ENCODE assay signal across 37 cellular contexts in genomic region chr10:11813177-11813576, GRCh38. TPM values are rescaled to one million over a fixed set of nuclear protein-coding genes. Genes with fewer than 3 reads are reported as not detected.
"Had no signal": no experiment of that assay in that cellular context is flagged by ENCODE, and none has a peak within 500 bp of the region (broad histone marks: within the 10 kb centered on the region; RNA-seq: fewer than 3 reads in every experiment).

No MANE protein-coding gene starts in this region.

- H2AFZ ChIP-seq: PC-9 had no signal

- H3K9ac ChIP-seq: KMS-11 had no signal

- ATAC-seq: activated CD8-positive, alpha-beta T cell treated with anti-CD3 and anti-CD28 coated beads for 36 hours; activated T-cell treated with anti-CD3 and anti-CD28 coated beads, Interleukin-2, amount 50 U/mL, for 72 hours; activated T-helper 17 cell treated with anti-CD3 and anti-CD28 coated beads, Interleukin-2, amount 50 U/mL, for 72 hours; Right ventricle myocardium inferior had no signal

- H3K27me3 ChIP-seq: brain microvascular endothelial cell, cardiac muscle cell had no signal

- H3K4me3 ChIP-seq: cardiac muscle cell, PC-9 had no signal

- H3K36me3 ChIP-seq: brain microvascular endothelial cell, cardiac muscle cell, WERI-Rb-1 had no signal

- H3K27ac ChIP-seq: brain microvascular endothelial cell, cardiac muscle cell, KMS-11, WERI-Rb-1 had no signal

- H3K4me2 ChIP-seq: KMS-11, PC-9 had no signal

- DNase-seq: activated CD4-positive, alpha-beta T cell treated with anti-CD3 and anti-CD28 coated beads for 1 hour; activated CD4-positive, alpha-beta T cell treated with anti-CD3 and anti-CD28 coated beads for 48 hours; activated CD4-positive, alpha-beta T cell treated with anti-CD3 and anti-CD28 coated beads, Interleukin-2, amount 50 U/mL, for 4 hours; activated CD4-positive, CD25-positive, alpha-beta regulatory T cell; activated CD8-positive, alpha-beta T cell treated with anti-CD3 and anti-CD28 coated beads for 36 hours; activated effector memory CD4-positive, alpha-beta T cell treated with anti-CD3 and anti-CD28 coated beads, Interleukin-2, amount 50 U/mL, for 16 hours; activated naive CD4-positive, alpha-beta T cell; activated naive CD4-positive, alpha-beta T cell treated with anti-CD3 and anti-CD28 coated beads, Interleukin-2, amount 50 U/mL, for 16 hours; activated naive CD8-positive, alpha-beta T cell treated with anti-CD3 and anti-CD28 coated beads for 36 hours; activated T-cell treated with anti-CD3 and anti-CD28 coated beads, Interleukin-2, amount 50 U/mL, for 1 hour; activated T-cell treated with anti-CD3 and anti-CD28 coated beads, Interleukin-2, amount 50 U/mL, for 72 hours; amniotic stem cell; aorta; brain microvascular endothelial cell; MM.1S; NCI-H1092; NCI-H1436 treated with DMSO at 0.1 percent for 48 hours; NCI-H1694 treated with DMSO at 0.1 percent for 48 hours; NCI-H2029 treated with DMSO at 0.1 percent for 48 hours; NCI-H2107; NCI-H2171; NCI-H510A; NCI-H526; NCI-H748 treated with DMSO at 0.1 percent for 48 hours; NK-92 treated with Interleukin-12 subunit alpha and Interleukin-12 subunit beta, amount 100 ng/mL, for 24 hours; PC-9; SIG-M5; SW 1271; T-helper 1 cell; T-helper 2 cell; T-helper 9 cell; WERI-Rb-1 had no signal

RNA-seq across cellular contexts. Expression of gene PROSER2, which starts 10.0 kb away (rescaled TPM):
- total RNA-seq: OCI-LY7 had no signal
